ENCODE assay signal across 1 cellular context in genomic region chr18:9057646-9058045, GRCh38.
TF ChIP-seq lines count a peak whose summit lies in the region.

No MANE protein-coding gene starts in this region.

TF ChIP-seq in IMR-90, 13 proteins besides CTCF, POLR2A, EP300 and RAD21:
- no peak for TF ChIP-seq USF2 (IDR thresholded peaks at IDR 0.05; ENCODE audit: low read depth, low read length)
- no peak for TF ChIP-seq MAFK (IDR thresholded peaks at IDR 0.05; ENCODE audit: low read depth, low read length)
- no peak for TF ChIP-seq BHLHE40 (IDR thresholded peaks at IDR 0.05; ENCODE audit: low read depth, low read length)
- TF ChIP-seq RCOR1 (IDR thresholded peaks at IDR 0.05; ENCODE audit: insufficient replicate concordance, low read length) = no peak
- TF ChIP-seq FOS (IDR thresholded peaks at IDR 0.05; ENCODE audit: low read depth, low read length) = no peak
- no peak for TF ChIP-seq SMC3 (IDR thresholded peaks at IDR 0.05; ENCODE audit: low read depth, low read length)
- no peak for TF ChIP-seq RFX5 (IDR thresholded peaks at IDR 0.05; ENCODE audit: low read depth, low read length)
- TF ChIP-seq ELK1 (IDR thresholded peaks at IDR 0.05; ENCODE audit: borderline replicate concordance, low read depth, low read length) = no peak
